ENCODE assay signal across 1 cellular context in the genomic region with DNA sequence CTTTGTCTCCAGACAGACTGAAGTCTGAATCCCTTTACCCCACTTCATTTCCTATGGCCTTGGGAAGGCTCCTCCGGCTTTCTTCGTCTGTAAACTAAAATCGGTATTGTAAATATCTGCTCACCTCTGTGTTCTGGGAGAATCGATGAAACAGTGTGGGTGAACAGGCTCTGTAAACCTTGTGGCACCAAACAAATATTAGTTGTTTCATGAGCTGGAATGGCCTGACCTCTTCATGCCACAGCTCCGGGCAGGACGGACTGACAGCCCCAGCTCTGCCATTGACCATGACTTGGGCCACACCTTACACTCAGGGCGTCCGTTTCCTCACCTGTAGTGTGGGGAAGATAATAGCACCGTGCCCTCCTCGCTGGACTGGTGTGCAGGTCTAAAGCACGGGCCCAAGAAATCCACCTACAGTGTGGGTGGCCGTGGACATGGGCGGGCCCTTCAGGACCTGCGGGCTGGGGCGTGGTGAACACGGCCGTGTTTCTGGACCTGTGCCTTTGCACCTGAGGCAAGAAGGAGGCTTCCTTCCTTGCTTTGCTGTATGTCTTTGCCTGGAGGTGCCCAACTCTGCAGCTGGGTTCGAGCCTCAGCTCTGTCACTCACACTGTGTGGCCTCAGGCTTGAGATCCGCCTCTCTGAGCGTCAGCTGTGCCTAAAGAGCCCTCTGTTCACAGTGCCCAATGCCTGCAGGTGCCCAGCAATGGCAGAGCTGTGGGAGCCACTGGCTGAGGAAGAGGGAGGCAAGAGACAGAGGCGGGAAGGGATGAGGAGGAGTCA.
TF ChIP-seq lines count a peak whose summit lies in the region.

No MANE protein-coding gene starts in this region.

TF ChIP-seq in HepG2, 621 proteins besides CTCF, POLR2A, EP300 and RAD21 (continued from another document and continues in another):
- TF ChIP-seq, protein P1, sequence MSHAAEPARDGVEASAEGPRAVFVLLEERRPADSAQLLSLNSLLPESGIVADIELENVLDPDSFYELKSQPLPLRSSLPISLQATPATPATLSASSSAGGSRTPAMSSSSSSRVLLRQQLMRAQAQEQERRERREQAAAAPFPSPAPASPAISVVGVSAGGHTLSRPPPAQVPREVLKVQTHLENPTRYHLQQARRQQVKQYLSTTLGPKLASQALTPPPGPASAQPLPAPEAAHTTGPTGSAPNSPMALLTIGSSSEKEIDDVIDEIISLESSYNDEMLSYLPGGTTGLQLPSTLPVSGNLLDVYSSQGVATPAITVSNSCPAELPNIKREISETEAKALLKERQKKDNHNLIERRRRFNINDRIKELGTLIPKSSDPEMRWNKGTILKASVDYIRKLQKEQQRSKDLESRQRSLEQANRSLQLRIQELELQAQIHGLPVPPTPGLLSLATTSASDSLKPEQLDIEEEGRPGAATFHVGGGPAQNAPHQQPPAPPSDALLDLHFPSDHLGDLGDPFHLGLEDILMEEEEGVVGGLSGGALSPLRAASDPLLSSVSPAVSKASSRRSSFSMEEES (CRISPR knock-in tag; IDR thresholded peaks at IDR 0.05), result peak; percentile 21; the same call in 1 of the 2 replicates
- TF ChIP-seq, protein P2, sequence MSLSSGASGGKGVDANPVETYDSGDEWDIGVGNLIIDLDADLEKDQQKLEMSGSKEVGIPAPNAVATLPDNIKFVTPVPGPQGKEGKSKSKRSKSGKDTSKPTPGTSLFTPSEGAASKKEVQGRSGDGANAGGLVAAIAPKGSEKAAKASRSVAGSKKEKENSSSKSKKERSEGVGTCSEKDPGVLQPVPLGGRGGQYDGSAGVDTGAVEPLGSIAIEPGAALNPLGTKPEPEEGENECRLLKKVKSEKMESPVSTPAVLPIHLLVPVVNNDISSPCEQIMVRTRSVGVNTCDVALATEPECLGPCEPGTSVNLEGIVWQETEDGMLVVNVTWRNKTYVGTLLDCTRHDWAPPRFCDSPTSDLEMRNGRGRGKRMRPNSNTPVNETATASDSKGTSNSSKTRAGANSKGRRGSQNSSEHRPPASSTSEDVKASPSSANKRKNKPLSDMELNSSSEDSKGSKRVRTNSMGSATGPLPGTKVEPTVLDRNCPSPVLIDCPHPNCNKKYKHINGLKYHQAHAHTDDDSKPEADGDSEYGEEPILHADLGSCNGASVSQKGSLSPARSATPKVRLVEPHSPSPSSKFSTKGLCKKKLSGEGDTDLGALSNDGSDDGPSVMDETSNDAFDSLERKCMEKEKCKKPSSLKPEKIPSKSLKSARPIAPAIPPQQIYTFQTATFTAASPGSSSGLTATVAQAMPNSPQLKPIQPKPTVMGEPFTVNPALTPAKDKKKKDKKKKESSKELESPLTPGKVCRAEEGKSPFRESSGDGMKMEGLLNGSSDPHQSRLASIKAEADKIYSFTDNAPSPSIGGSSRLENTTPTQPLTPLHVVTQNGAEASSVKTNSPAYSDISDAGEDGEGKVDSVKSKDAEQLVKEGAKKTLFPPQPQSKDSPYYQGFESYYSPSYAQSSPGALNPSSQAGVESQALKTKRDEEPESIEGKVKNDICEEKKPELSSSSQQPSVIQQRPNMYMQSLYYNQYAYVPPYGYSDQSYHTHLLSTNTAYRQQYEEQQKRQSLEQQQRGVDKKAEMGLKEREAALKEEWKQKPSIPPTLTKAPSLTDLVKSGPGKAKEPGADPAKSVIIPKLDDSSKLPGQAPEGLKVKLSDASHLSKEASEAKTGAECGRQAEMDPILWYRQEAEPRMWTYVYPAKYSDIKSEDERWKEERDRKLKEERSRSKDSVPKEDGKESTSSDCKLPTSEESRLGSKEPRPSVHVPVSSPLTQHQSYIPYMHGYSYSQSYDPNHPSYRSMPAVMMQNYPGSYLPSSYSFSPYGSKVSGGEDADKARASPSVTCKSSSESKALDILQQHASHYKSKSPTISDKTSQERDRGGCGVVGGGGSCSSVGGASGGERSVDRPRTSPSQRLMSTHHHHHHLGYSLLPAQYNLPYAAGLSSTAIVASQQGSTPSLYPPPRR (CRISPR knock-in tag; IDR thresholded peaks at IDR 0.05; ENCODE audit: borderline replicate concordance), result peak; percentile 84; the same call in 1 of the 2 replicates
- TF ChIP-seq ETS1 (CRISPR knock-in tag; IDR thresholded peaks at IDR 0.05), result no peak
- no peak for TF ChIP-seq ZNF777 (CRISPR knock-in tag; IDR thresholded peaks at IDR 0.05)
- no peak for TF ChIP-seq HNRNPUL1 (IDR thresholded peaks at IDR 0.05; ENCODE audit: low read depth, low read length)
- TF ChIP-seq WIZ (CRISPR knock-in tag; IDR thresholded peaks at IDR 0.05), result no peak
- TF ChIP-seq ASH2L (IDR thresholded peaks at IDR 0.05; ENCODE audit: insufficient read length, low read depth, low read length), result no peak
- no peak for TF ChIP-seq ZNF589 (CRISPR knock-in tag; conservative IDR thresholded peaks at IDR 0.05)
- TF ChIP-seq ZNF224 (CRISPR knock-in tag; IDR thresholded peaks at IDR 0.05), result no peak
- TF ChIP-seq GZF1 (CRISPR knock-in tag; IDR thresholded peaks at IDR 0.05), result peak; percentile 36; the same call in 1 of the 2 replicates
- TF ChIP-seq TEF (CRISPR knock-in tag; IDR thresholded peaks at IDR 0.05), result no peak
- TF ChIP-seq, protein P3, sequence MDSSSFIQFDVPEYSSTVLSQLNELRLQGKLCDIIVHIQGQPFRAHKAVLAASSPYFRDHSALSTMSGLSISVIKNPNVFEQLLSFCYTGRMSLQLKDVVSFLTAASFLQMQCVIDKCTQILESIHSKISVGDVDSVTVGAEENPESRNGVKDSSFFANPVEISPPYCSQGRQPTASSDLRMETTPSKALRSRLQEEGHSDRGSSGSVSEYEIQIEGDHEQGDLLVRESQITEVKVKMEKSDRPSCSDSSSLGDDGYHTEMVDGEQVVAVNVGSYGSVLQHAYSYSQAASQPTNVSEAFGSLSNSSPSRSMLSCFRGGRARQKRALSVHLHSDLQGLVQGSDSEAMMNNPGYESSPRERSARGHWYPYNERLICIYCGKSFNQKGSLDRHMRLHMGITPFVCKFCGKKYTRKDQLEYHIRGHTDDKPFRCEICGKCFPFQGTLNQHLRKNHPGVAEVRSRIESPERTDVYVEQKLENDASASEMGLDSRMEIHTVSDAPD (CRISPR knock-in tag; IDR thresholded peaks at IDR 0.05), result peak; percentile 88; the same call in 1 of the 2 replicates
- TF ChIP-seq KDM1A (CRISPR knock-in tag; IDR thresholded peaks at IDR 0.05), result no peak
- no peak for TF ChIP-seq ZNF331 (CRISPR knock-in tag; IDR thresholded peaks at IDR 0.05)
- TF ChIP-seq NBN (conservative IDR thresholded peaks at IDR 0.05), result no peak
- peak; percentile 68; the same call in 1 of the 2 replicates for TF ChIP-seq MEF2D (CRISPR knock-in tag; IDR thresholded peaks at IDR 0.05)
- TF ChIP-seq MBD4 (IDR thresholded peaks at IDR 0.05; ENCODE audit: borderline replicate concordance, low read length), result no peak
- TF ChIP-seq MIER3 (CRISPR knock-in tag; IDR thresholded peaks at IDR 0.05; ENCODE audit: borderline replicate concordance), result peak; percentile 42; the same call in 1 of the 2 replicates
- no peak for TF ChIP-seq GPN1 (CRISPR knock-in tag; IDR thresholded peaks at IDR 0.05; ENCODE audit: borderline replicate concordance)
- TF ChIP-seq ZNF607 (CRISPR knock-in tag; IDR thresholded peaks at IDR 0.05; ENCODE audit: borderline replicate concordance), result no peak
- peak; percentile 51; the same call in 1 of the 2 replicates for TF ChIP-seq ERF (CRISPR knock-in tag; IDR thresholded peaks at IDR 0.05)
- TF ChIP-seq ZNF205 (CRISPR knock-in tag; IDR thresholded peaks at IDR 0.05), result no peak
- TF ChIP-seq, protein P4, sequence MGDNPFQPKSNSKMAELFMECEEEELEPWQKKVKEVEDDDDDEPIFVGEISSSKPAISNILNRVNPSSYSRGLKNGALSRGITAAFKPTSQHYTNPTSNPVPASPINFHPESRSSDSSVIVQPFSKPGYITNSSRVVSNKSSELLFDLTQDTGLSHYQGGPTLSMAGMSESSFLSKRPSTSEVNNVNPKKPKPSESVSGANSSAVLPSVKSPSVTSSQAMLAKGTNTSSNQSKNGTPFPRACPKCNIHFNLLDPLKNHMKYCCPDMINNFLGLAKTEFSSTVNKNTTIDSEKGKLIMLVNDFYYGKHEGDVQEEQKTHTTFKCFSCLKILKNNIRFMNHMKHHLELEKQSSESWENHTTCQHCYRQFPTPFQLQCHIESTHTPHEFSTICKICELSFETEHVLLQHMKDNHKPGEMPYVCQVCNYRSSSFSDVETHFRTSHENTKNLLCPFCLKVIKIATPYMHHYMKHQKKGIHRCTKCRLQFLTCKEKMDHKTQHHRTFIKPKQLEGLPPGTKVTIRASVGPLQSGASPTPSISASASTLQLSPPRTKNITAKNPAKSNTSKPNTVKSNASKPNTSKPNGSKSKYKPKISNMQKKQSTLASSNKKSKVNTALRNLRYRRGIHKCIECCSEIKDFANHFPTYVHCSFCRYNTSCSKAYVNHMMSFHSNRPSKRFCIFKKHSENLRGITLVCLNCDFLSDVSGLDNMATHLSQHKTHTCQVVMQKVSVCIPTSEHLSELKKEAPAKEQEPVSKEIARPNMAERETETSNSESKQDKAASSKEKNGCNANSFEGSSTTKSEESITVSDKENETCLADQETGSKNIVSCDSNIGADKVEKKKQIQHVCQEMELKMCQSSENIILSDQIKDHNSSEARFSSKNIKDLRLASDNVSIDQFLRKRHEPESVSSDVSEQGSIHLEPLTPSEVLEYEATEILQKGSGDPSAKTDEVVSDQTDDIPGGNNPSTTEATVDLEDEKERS (CRISPR knock-in tag; IDR thresholded peaks at IDR 0.05), result 0 out of 2 replicates have a peak, but pooled peaks have one; percentile 33
- TF ChIP-seq, protein P5, sequence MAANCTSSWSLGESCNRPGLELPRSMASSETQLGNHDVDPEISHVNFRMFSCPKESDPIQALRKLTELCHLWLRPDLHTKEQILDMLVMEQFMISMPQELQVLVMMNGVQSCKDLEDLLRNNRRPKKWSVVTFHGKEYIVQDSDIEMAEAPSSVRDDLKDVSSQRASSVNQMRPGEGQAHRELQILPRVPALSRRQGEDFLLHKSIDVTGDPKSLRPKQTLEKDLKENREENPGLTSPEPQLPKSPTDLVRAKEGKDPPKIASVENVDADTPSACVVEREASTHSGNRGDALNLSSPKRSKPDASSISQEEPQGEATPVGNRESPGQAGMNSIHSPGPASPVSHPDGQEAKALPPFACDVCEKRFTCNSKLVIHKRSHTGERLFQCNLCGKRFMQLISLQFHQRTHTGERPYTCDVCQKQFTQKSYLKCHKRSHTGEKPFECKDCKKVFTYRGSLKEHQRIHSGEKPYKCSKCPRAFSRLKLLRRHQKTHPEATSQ (CRISPR knock-in tag; IDR thresholded peaks at IDR 0.05; ENCODE audit: borderline replicate concordance), result no peak
- TF ChIP-seq ZNF772 (CRISPR knock-in tag; IDR thresholded peaks at IDR 0.05), result no peak
- TF ChIP-seq KLF9 (CRISPR knock-in tag; IDR thresholded peaks at IDR 0.05; ENCODE audit: low read depth), result no peak
- no peak for TF ChIP-seq ZNF546 (CRISPR knock-in tag; conservative IDR thresholded peaks at IDR 0.05)
- no peak for TF ChIP-seq ZNF235 (CRISPR knock-in tag; IDR thresholded peaks at IDR 0.05; ENCODE audit: borderline replicate concordance)
- TF ChIP-seq ZNF557 (CRISPR knock-in tag; IDR thresholded peaks at IDR 0.05), result no peak
- TF ChIP-seq, protein P6, sequence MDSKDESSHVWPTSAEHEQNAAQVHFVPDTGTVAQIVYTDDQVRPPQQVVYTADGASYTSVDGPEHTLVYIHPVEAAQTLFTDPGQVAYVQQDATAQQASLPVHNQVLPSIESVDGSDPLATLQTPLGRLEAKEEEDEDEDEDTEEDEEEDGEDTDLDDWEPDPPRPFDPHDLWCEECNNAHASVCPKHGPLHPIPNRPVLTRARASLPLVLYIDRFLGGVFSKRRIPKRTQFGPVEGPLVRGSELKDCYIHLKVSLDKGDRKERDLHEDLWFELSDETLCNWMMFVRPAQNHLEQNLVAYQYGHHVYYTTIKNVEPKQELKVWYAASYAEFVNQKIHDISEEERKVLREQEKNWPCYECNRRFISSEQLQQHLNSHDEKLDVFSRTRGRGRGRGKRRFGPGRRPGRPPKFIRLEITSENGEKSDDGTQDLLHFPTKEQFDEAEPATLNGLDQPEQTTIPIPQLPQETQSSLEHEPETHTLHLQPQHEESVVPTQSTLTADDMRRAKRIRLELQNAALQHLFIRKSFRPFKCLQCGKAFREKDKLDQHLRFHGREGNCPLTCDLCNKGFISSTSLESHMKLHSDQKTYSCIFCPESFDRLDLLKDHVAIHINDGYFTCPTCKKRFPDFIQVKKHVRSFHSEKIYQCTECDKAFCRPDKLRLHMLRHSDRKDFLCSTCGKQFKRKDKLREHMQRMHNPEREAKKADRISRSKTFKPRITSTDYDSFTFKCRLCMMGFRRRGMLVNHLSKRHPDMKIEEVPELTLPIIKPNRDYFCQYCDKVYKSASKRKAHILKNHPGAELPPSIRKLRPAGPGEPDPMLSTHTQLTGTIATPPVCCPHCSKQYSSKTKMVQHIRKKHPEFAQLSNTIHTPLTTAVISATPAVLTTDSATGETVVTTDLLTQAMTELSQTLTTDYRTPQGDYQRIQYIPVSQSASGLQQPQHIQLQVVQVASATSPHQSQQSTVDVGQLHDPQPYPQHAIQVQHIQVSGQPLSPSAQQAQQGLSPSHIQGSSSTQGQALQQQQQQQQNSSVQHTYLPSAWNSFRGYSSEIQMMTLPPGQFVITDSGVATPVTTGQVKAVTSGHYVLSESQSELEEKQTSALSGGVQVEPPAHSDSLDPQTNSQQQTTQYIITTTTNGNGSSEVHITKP (CRISPR knock-in tag; IDR thresholded peaks at IDR 0.05; ENCODE audit: low read depth), result no peak
- TF ChIP-seq ZNF460 (CRISPR knock-in tag; IDR thresholded peaks at IDR 0.05; ENCODE audit: borderline replicate concordance), result no peak
- 0 out of 2 replicates have a peak, but pooled peaks have one; percentile 38 for TF ChIP-seq ZNF335 (CRISPR knock-in tag; IDR thresholded peaks at IDR 0.05)
- TF ChIP-seq, protein P7, sequence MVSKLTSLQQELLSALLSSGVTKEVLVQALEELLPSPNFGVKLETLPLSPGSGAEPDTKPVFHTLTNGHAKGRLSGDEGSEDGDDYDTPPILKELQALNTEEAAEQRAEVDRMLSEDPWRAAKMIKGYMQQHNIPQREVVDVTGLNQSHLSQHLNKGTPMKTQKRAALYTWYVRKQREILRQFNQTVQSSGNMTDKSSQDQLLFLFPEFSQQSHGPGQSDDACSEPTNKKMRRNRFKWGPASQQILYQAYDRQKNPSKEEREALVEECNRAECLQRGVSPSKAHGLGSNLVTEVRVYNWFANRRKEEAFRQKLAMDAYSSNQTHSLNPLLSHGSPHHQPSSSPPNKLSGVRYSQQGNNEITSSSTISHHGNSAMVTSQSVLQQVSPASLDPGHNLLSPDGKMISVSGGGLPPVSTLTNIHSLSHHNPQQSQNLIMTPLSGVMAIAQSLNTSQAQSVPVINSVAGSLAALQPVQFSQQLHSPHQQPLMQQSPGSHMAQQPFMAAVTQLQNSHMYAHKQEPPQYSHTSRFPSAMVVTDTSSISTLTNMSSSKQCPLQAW (CRISPR knock-in tag; IDR thresholded peaks at IDR 0.05), result peak; percentile 59; the same call in 1 of the 2 replicates
- no peak for TF ChIP-seq POLR2AphosphoS2 (IDR thresholded peaks at IDR 0.05; ENCODE audit: low read depth, low read length)
- TF ChIP-seq HNRNPH1 (optimal IDR thresholded peaks at IDR 0.05; ENCODE audit: low read depth, low read length), result no peak
